In the genomic region with DNA sequence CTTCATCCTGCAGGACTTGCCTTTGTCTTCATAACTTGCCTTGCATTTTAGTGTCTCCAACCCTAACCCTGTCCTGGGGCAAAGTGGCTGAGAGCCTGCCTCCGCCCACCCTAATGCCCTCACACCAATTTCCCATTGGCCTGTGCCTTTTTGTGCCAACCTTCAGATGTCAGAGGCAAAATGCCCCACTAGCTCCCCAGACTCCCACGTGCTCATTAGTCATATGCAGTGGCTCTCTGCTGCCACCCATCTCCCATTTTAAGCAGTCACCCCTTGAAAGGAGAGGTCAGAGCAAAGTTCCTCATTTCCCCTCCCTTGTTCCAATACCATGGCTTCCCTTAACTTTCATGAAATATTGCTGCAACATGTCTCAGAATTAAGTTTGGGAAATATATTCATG, we compare ENCODE assay signal across 8 cellular contexts.
DNase-seq lines count a peak whose midpoint lies in the region; ATAC-seq and TF ChIP-seq lines count a peak whose summit lies in the region.

No MANE protein-coding gene starts in this region.

- H2AK5ac ChIP-seq in mesenchymal stem cell (ENCODE audit: low read length, severe bottlenecking), result no peak overlapping the region

- H3K36me3 ChIP-seq in mesenchymal stem cell (ENCODE audit: control insufficient read depth in 1 of 2, insufficient read depth in 2 of 2, low read depth in 1 of 2, low read length in 2 of 2) (no peaks in the 10 kb centered on the region), ascending aorta (no peaks in the 10 kb centered on the region)

- no peak overlapping the region for H2BK5ac ChIP-seq in mesenchymal stem cell (ENCODE audit: low read depth, low read length, poor library complexity, severe bottlenecking)

- H2AFZ ChIP-seq in mesenchymal stem cell (ENCODE audit: low read depth, low read length), result no peak overlapping the region

- no peak for TF ChIP-seq CTCF in ascending aorta (IDR thresholded peaks at IDR 0.05)

- intact Hi-C loops in ascending aorta (cut with DNase I), result no loop called here

- WGBS in mesenchymal stem cell, result 37% methylated on average over 2 of the region's 2 CpGs

- H2BK120ac ChIP-seq in mesenchymal stem cell (ENCODE audit: low read depth, low read length), result no peak overlapping the region

- H3K4ac ChIP-seq in mesenchymal stem cell (ENCODE audit: low read depth in 1 of 2, low read length in 2 of 2), result no peak overlapping the region

- H3K27me3 ChIP-seq in mesenchymal stem cell (ENCODE audit: control insufficient read depth in 1 of 2, insufficient read depth in 1 of 2, low read length in 2 of 2), result no peaks in the 10 kb centered on the region
- no peaks in the 10 kb centered on the region for H3K27me3 ChIP-seq in ascending aorta

- DNase-seq in EH (ENCODE audit: low read depth), result peak; percentile 0
- DNase-seq in NCI-H1105 treated with DMSO at 0.1 percent for 48 hours (lab: John Stamatoyannopoulos, UW), result peak; percentile 26
- DNase-seq in T47D (ENCODE audit: low read depth in 1 of 2, low spot score in 1 of 2), result peak; percentile 1 to 6
- no peak for DNase-seq in mesenchymal stem cell
- no peak for DNase-seq in ascending aorta (ENCODE audit: low spot score in 2 of 2)

- H3K4me3 ChIP-seq in mesenchymal stem cell (ENCODE audit: insufficient read depth in 1 of 2, low read depth in 1 of 2, low read length in 2 of 2), result no peak overlapping the region
- no peak overlapping the region for H3K4me3 ChIP-seq in ascending aorta

- no peak overlapping the region for H3K27ac ChIP-seq in mesenchymal stem cell (ENCODE audit: low read length, poor library complexity, severe bottlenecking)
- no peak overlapping the region for H3K27ac ChIP-seq in ascending aorta

- no peak overlapping the region for H3K9ac ChIP-seq in mesenchymal stem cell (ENCODE audit: low read length)

- in situ Hi-C loops in T47D (cut with HindIII; ENCODE audit: low pct_unique_long_range_greater_than_20kb, low sequenced_read_pairs), result no loop called here

- no peak overlapping the region for H3K23ac ChIP-seq in mesenchymal stem cell (ENCODE audit: low read length in 2 of 2)

- no peak overlapping the region for H3K18ac ChIP-seq in mesenchymal stem cell (ENCODE audit: low read depth in 1 of 2, low read length in 2 of 2)

- H3K4me1 ChIP-seq in mesenchymal stem cell (ENCODE audit: control insufficient read depth, insufficient read depth, low read depth, low read length) (no peaks in the 10 kb centered on the region), ascending aorta (no peaks in the 10 kb centered on the region)

- H3K9me3 ChIP-seq in mesenchymal stem cell (ENCODE audit: control insufficient read depth, low read length), result no peaks in the 10 kb centered on the region
- no peaks in the 10 kb centered on the region for H3K9me3 ChIP-seq in ascending aorta

- H4K91ac ChIP-seq in mesenchymal stem cell (ENCODE audit: low read length), result no peak overlapping the region

- H2BK15ac ChIP-seq in mesenchymal stem cell (ENCODE audit: low read depth, poor library complexity, severe bottlenecking), result no peak overlapping the region

- H3K4me2 ChIP-seq in mesenchymal stem cell (ENCODE audit: low read length, poor library complexity, severe bottlenecking), result no peak overlapping the region

- no peaks in the 10 kb centered on the region for H3K79me1 ChIP-seq in mesenchymal stem cell (replicated peaks; ENCODE audit: low read length, poor library complexity, severe bottlenecking)

- H2BK12ac ChIP-seq in mesenchymal stem cell (ENCODE audit: low read length in 2 of 2), result no peak overlapping the region

- ATAC-seq in GM21367 (IDR thresholded peaks at IDR 0.05; ENCODE audit: unreplicated experiment) (peak; percentile 73), GM19395 (IDR thresholded peaks at IDR 0.05; ENCODE audit: unreplicated experiment) (no peak), HG02798 (IDR thresholded peaks at IDR 0.05; ENCODE audit: poor library complexity, unreplicated experiment) (no peak)

- no peak overlapping the region for H4K8ac ChIP-seq in mesenchymal stem cell (ENCODE audit: low read length)

- H3K14ac ChIP-seq in mesenchymal stem cell (ENCODE audit: low read length in 2 of 2), result no peak overlapping the region

Comparison
In these comparisons a context has a peak if more than half of its experiments do, and no peak if none do; other contexts are left out.
1. DNase-seq: peak in EH (single experiment), NCI-H1105 treated with DMSO at 0.1 percent for 48 hours (single experiment) and T47D (2 of 2); none in mesenchymal stem cell (single experiment) and ascending aorta (0 of 2).